Comparison of ENCODE assay signal across 14 cellular contexts in the genomic region with DNA sequence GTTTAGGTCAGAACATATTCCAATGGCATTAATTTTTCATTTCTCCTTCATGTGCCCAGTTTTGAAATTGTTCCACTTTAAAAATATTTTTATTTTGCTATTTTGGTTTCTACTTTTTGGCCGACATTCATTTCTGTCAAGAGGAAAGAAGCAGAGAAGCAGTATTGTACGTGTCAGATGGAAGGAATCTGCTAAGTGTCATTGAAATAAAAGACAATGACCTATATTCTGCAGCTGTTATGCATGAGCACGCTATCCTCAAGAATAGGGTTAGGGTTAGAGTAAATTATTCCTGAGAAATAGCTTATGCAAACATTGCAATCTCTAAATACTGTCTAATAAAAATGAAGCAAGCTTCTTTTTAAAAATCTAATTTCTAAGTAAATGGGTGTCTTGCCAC.
A peak's percentile ranks its signal among the peaks of the same experiment; 100 is the strongest.
DNase-seq lines count a peak whose midpoint lies in the region; ATAC-seq and TF ChIP-seq lines count a peak whose summit lies in the region.
"Had no signal": no experiment of that assay in that cellular context is flagged by ENCODE, and none has a peak within 500 bp of the region (broad histone marks: within the 10 kb centered on the region; RNA-seq: fewer than 3 reads in every experiment).

No MANE protein-coding gene starts in this region.

- H3K4me1 Mint-ChIP-seq in osteocyte (ENCODE audit: unreplicated experiment): peaks cover 45% of the 10 kb centered on the region
- H3K4me1 Mint-ChIP-seq in CD8-positive, alpha-beta T cell (ENCODE audit: low read depth): no peaks in the 10 kb centered on the region
- H3K4me1 Mint-ChIP-seq: GM23338, IgD-negative memory B cell had no signal

- no peak for ATAC-seq in CD8-positive, alpha-beta T cell
- ATAC-seq in HG02623 (IDR thresholded peaks at IDR 0.05; ENCODE audit: unreplicated experiment): no peak
- ATAC-seq: GM12878, GM23338 had no signal

- DNase-seq in GM03348 (ENCODE audit: low spot score): peak; percentile 13
- DNase-seq in LHCN-M2 (ENCODE audit: low read depth): peak; percentile 75
- DNase-seq in left kidney (ENCODE audit: low read depth, low spot score): peak; percentile 35
- DNase-seq in osteocyte (ENCODE audit: extremely low spot score, unreplicated experiment): no peak
- DNase-seq in effector CD4-positive, alpha-beta T cell: no peak
- no peak for DNase-seq in CD8-positive, alpha-beta T cell
- DNase-seq: BE2C, GF-D8, H7 had no signal

- intact Hi-C loops in CD8-positive, alpha-beta T cell (cut with DNase I, micrococcal nuclease): no loop called here

- H3K4me1 ChIP-seq in CD8-positive, alpha-beta T cell (ENCODE audit: insufficient read depth, low read length): no peaks in the 10 kb centered on the region
- H3K4me1 ChIP-seq: BE2C had no signal

- H3K36me3 Mint-ChIP-seq in osteocyte (ENCODE audit: unreplicated experiment): no peaks in the 10 kb centered on the region
- H3K36me3 Mint-ChIP-seq in CD8-positive, alpha-beta T cell: no peaks in the 10 kb centered on the region

- no peaks in the 10 kb centered on the region for H3K9me3 ChIP-seq in CD8-positive, alpha-beta T cell (ENCODE audit: low read length)
- H3K9me3 ChIP-seq: BE2C had no signal

- CTCF ChIA-PET in CD8-positive, alpha-beta T cell (lab: Charles Lee): no interaction called here

- H3K27ac ChIP-seq in CD8-positive, alpha-beta T cell (ENCODE audit: low read depth, low read length): no peak overlapping the region
- H3K27ac ChIP-seq: C4-2B had no signal

- H3K4me3 Mint-ChIP-seq in osteocyte (ENCODE audit: unreplicated experiment): no peak overlapping the region
- no peak overlapping the region for H3K4me3 Mint-ChIP-seq in CD8-positive, alpha-beta T cell
- H3K4me3 Mint-ChIP-seq: GM23338, IgD-negative memory B cell had no signal

- peaks cover 3% of the 10 kb centered on the region for H3K9me3 Mint-ChIP-seq in osteocyte (ENCODE audit: unreplicated experiment)
- H3K9me3 Mint-ChIP-seq in CD8-positive, alpha-beta T cell: peaks cover 3% of the 10 kb centered on the region
- H3K9me3 Mint-ChIP-seq: GM23338, IgD-negative memory B cell had no signal

- no peaks in the 10 kb centered on the region for H3K36me3 ChIP-seq in CD8-positive, alpha-beta T cell (ENCODE audit: insufficient read depth, low read length)
- H3K36me3 ChIP-seq: BE2C had no signal

- H3K27me3 ChIP-seq in CD8-positive, alpha-beta T cell (ENCODE audit: insufficient read depth, low read length): no peaks in the 10 kb centered on the region
- H3K27me3 ChIP-seq: BE2C had no signal

- POLR2A ChIA-PET in CD8-positive, alpha-beta T cell (lab: Charles Lee): no interaction called here

- TF ChIP-seq CTCF in osteocyte (IDR thresholded peaks at IDR 0.05): no peak
- TF ChIP-seq CTCF in CD8-positive, alpha-beta T cell (IDR thresholded peaks at IDR 0.05): no peak

- no peak overlapping the region for H3K4me3 ChIP-seq in CD8-positive, alpha-beta T cell (ENCODE audit: low read depth, low read length)
- H3K4me3 ChIP-seq: GM12878, GM23338 had no signal

- H3K27ac Mint-ChIP-seq in osteocyte (ENCODE audit: unreplicated experiment): peak overlapping the region; percentile 78
- H3K27ac Mint-ChIP-seq in CD8-positive, alpha-beta T cell: no peak overlapping the region
- H3K27ac Mint-ChIP-seq: GM23338, IgD-negative memory B cell had no signal

- no peaks in the 10 kb centered on the region for H3K27me3 Mint-ChIP-seq in osteocyte (ENCODE audit: unreplicated experiment)
- no peaks in the 10 kb centered on the region for H3K27me3 Mint-ChIP-seq in CD8-positive, alpha-beta T cell (ENCODE audit: low read depth)
- H3K27me3 Mint-ChIP-seq: IgD-negative memory B cell had no signal

Comparison
In these comparisons a context has a peak if more than half of its experiments do, and no peak if none do; other contexts are left out.
1. DNase-seq: peak in GM03348 (single experiment), LHCN-M2 (single experiment) and left kidney (single experiment); none in osteocyte (single experiment), effector CD4-positive, alpha-beta T cell (single experiment) and CD8-positive, alpha-beta T cell (0 of 7).